ENCODE assay signal across 18 cellular contexts in the genomic region with DNA sequence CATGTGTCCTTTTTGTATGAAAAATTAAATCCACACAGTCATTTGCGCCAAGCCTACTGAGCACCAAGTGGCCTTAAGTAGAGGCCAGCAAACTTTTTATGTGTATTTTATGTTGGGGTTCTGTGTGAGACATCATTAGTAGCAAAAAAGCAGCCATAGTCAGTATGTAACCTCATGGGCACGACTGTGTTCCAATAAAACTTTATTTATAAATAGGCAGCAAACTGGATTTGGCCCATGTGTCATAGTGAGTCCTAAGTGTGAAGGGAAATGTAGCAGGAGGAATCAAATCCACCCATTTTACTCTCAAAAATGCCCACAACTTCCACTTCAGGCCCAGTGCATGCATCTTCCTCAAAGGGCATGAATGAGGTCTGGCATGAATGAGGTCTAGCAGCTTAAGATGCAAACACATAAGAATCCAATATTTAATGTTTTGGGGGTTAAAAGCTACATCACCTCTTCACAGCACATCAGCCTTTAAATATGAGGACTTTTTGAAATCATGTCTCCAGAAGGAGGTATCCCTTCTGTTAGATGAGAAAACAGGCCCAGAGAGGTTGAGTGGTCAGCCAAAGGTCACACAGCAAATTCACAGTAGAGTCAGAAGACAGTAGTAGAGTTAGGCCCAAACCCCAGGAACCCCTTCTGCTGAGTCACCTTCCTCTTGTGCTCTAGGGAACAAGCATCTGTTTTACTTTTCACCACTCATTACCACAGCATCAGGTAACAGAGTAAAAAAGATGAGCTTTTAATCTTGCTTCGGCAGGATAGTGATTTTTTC. TPM values are rescaled to one million over a fixed set of nuclear protein-coding genes. Genes with fewer than 3 reads are reported as not detected.
DNase-seq lines count a peak whose midpoint lies in the region; ATAC-seq and TF ChIP-seq lines count a peak whose summit lies in the region.
"Had no signal": no experiment of that assay in that cellular context is flagged by ENCODE, and none has a peak within 500 bp of the region (broad histone marks: within the 10 kb centered on the region; RNA-seq: fewer than 3 reads in every experiment).

No MANE protein-coding gene starts in this region.

- H3K27me3 Mint-ChIP-seq in activated naive CD8-positive, alpha-beta T cell treated with anti-CD3 and anti-CD28 coated beads, Interleukin-2, amount 10 ng/mL, durations not matched to agents 7 days and 5 days, result no peaks in the 10 kb centered on the region
- no peaks in the 10 kb centered on the region for H3K27me3 Mint-ChIP-seq in activated naive CD8-positive, alpha-beta T cell treated with anti-CD3 and anti-CD28 coated beads for 36 hours
- no peaks in the 10 kb centered on the region for H3K27me3 Mint-ChIP-seq in activated CD8-positive, alpha-beta T cell treated with anti-CD3 and anti-CD28 coated beads for 36 hours

- DNase-seq in activated naive CD8-positive, alpha-beta T cell treated with anti-CD3 and anti-CD28 coated beads, Interleukin-2, amount 10 ng/mL, durations not matched to agents 7 days and 5 days, result no peak
- no peak for DNase-seq in activated naive CD8-positive, alpha-beta T cell treated with anti-CD3 and anti-CD28 coated beads for 36 hours
- DNase-seq in activated CD8-positive, alpha-beta T cell treated with anti-CD3 and anti-CD28 coated beads for 36 hours, result peak; percentile 10
- no peak for DNase-seq in stimulated activated effector memory CD8-positive, alpha-beta T cell treated with anti-CD3 and anti-CD28 coated beads, Interleukin-12 subunit alpha, Interleukin-12 subunit beta, amount 100 ng/mL, for 72 hours (ENCODE audit: low spot score in 2 of 2)
- no peak for DNase-seq in sciatic nerve (ENCODE audit: low spot score)
- no peak for DNase-seq in SW480 (ENCODE audit: low spot score)
- DNase-seq: activated T-cell treated with anti-CD3 and anti-CD28 coated beads for 4 hours; Caco-2; effector CD4-positive, alpha-beta T cell; H9; heart right ventricle; kidney; NCI-H1092 treated with DMSO at 0.1 percent for 48 hours; NCI-H82; nephron progenitor cell; WERI-Rb-1 had no signal

- peaks cover 63% of the 10 kb centered on the region for H3K4me1 ChIP-seq in KMS-11 (ENCODE audit: low read depth, poor library complexity, severe bottlenecking)
- H3K4me1 ChIP-seq: Caco-2, heart right ventricle had no signal

- TF ChIP-seq CTCF in KMS-11 (conservative IDR thresholded peaks at IDR 0.05; ENCODE audit: low read depth, low read length), result no peak
- no peak for TF ChIP-seq CTCF in activated CD8-positive, alpha-beta T cell treated with anti-CD3 and anti-CD28 coated beads for 36 hours (IDR thresholded peaks at IDR 0.05)

- no peak overlapping the region for H3K27ac Mint-ChIP-seq in activated naive CD8-positive, alpha-beta T cell treated with anti-CD3 and anti-CD28 coated beads, Interleukin-2, amount 10 ng/mL, durations not matched to agents 7 days and 5 days
- H3K27ac Mint-ChIP-seq in activated naive CD8-positive, alpha-beta T cell treated with anti-CD3 and anti-CD28 coated beads for 36 hours, result no peak overlapping the region
- H3K27ac Mint-ChIP-seq in activated CD8-positive, alpha-beta T cell treated with anti-CD3 and anti-CD28 coated beads for 36 hours, result peak overlapping the region; percentile 69
- H3K27ac Mint-ChIP-seq in stimulated activated effector memory CD8-positive, alpha-beta T cell treated with anti-CD3 and anti-CD28 coated beads, Interleukin-12 subunit alpha, Interleukin-12 subunit beta, amount 100 ng/mL, for 72 hours, result peak overlapping the region; percentile 68

- H3K27ac ChIP-seq in KMS-11, result peak overlapping the region; percentile 33; the same call in 1 of the 2 replicates
- H3K27ac ChIP-seq: heart right ventricle, WERI-Rb-1 had no signal

- no peaks in the 10 kb centered on the region for H3K36me3 ChIP-seq in KMS-11 (ENCODE audit: insufficient read depth)
- H3K36me3 ChIP-seq: heart right ventricle had no signal

- peaks cover 19% of the 10 kb centered on the region for H3K36me3 Mint-ChIP-seq in activated naive CD8-positive, alpha-beta T cell treated with anti-CD3 and anti-CD28 coated beads, Interleukin-2, amount 10 ng/mL, durations not matched to agents 7 days and 5 days
- peaks cover 20% of the 10 kb centered on the region for H3K36me3 Mint-ChIP-seq in activated naive CD8-positive, alpha-beta T cell treated with anti-CD3 and anti-CD28 coated beads for 36 hours
- peaks cover 14% of the 10 kb centered on the region for H3K36me3 Mint-ChIP-seq in activated CD8-positive, alpha-beta T cell treated with anti-CD3 and anti-CD28 coated beads for 36 hours (ENCODE audit: low read depth)
- peaks cover 10% of the 10 kb centered on the region for H3K36me3 Mint-ChIP-seq in stimulated activated effector memory CD8-positive, alpha-beta T cell treated with anti-CD3 and anti-CD28 coated beads, Interleukin-12 subunit alpha, Interleukin-12 subunit beta, amount 100 ng/mL, for 72 hours

- CTCF ChIA-PET in activated CD8-positive, alpha-beta T cell treated with anti-CD3 and anti-CD28 coated beads for 36 hours (lab: Charles Lee), result interaction anchor here (1.0 to 1.5 kb wide), 3 partner anchors 9 to 52 kb away, joined by 3 read pairs; no protein-coding TSS in a partner anchor

- H3K4me3 Mint-ChIP-seq in activated naive CD8-positive, alpha-beta T cell treated with anti-CD3 and anti-CD28 coated beads, Interleukin-2, amount 10 ng/mL, durations not matched to agents 7 days and 5 days, result no peak overlapping the region
- H3K4me3 Mint-ChIP-seq in activated naive CD8-positive, alpha-beta T cell treated with anti-CD3 and anti-CD28 coated beads for 36 hours, result no peak overlapping the region
- no peak overlapping the region for H3K4me3 Mint-ChIP-seq in activated CD8-positive, alpha-beta T cell treated with anti-CD3 and anti-CD28 coated beads for 36 hours
- no peak overlapping the region for H3K4me3 Mint-ChIP-seq in stimulated activated effector memory CD8-positive, alpha-beta T cell treated with anti-CD3 and anti-CD28 coated beads, Interleukin-12 subunit alpha, Interleukin-12 subunit beta, amount 100 ng/mL, for 72 hours
- H3K4me3 Mint-ChIP-seq: H9, nephron progenitor cell had no signal

- peak; percentile 64 for ATAC-seq in activated naive CD8-positive, alpha-beta T cell treated with anti-CD3 and anti-CD28 coated beads, Interleukin-2, amount 10 ng/mL, durations not matched to agents 7 days and 5 days (ENCODE audit: low read depth)
- ATAC-seq in activated CD8-positive, alpha-beta T cell treated with anti-CD3 and anti-CD28 coated beads for 36 hours, result peak; percentile 62
- peak; percentile 62 for ATAC-seq in stimulated activated effector memory CD8-positive, alpha-beta T cell treated with anti-CD3 and anti-CD28 coated beads, Interleukin-12 subunit alpha, Interleukin-12 subunit beta, amount 100 ng/mL, for 72 hours
- ATAC-seq in GM21423 (IDR thresholded peaks at IDR 0.05; ENCODE audit: unreplicated experiment) (no peak), sciatic nerve (no peak)
- ATAC-seq: heart right ventricle had no signal

- intact Hi-C loops in activated CD8-positive, alpha-beta T cell treated with anti-CD3 and anti-CD28 coated beads for 36 hours (cut with micrococcal nuclease), result no loop called here
- intact Hi-C loops in sciatic nerve (cut with DNase I), result no loop called here

- peaks cover 35% of the 10 kb centered on the region for H3K4me1 Mint-ChIP-seq in activated naive CD8-positive, alpha-beta T cell treated with anti-CD3 and anti-CD28 coated beads, Interleukin-2, amount 10 ng/mL, durations not matched to agents 7 days and 5 days
- H3K4me1 Mint-ChIP-seq in activated naive CD8-positive, alpha-beta T cell treated with anti-CD3 and anti-CD28 coated beads for 36 hours, result peaks cover 24% of the 10 kb centered on the region
- H3K4me1 Mint-ChIP-seq in activated CD8-positive, alpha-beta T cell treated with anti-CD3 and anti-CD28 coated beads for 36 hours (ENCODE audit: low read depth), result peaks cover 29% of the 10 kb centered on the region
- H3K4me1 Mint-ChIP-seq in stimulated activated effector memory CD8-positive, alpha-beta T cell treated with anti-CD3 and anti-CD28 coated beads, Interleukin-12 subunit alpha, Interleukin-12 subunit beta, amount 100 ng/mL, for 72 hours, result peaks cover 52% of the 10 kb centered on the region

- H4K20me1 ChIP-seq in KMS-11 (ENCODE audit: insufficient read depth), result no peaks in the 10 kb centered on the region

- H3K27me3 ChIP-seq in KMS-11 (ENCODE audit: insufficient read depth, low read depth), result no peaks in the 10 kb centered on the region
- H3K27me3 ChIP-seq: heart right ventricle had no signal

- POLR2A ChIA-PET in activated naive CD8-positive, alpha-beta T cell treated with anti-CD3 and anti-CD28 coated beads, Interleukin-2, amount 10 ng/mL, durations not matched to agents 7 days and 5 days (lab: Charles Lee), result interaction anchor here (1.1 kb wide), 1 partner anchor 11 kb away, joined by 3 read pairs; no protein-coding TSS in a partner anchor
- POLR2A ChIA-PET in activated CD8-positive, alpha-beta T cell treated with anti-CD3 and anti-CD28 coated beads for 36 hours (lab: Charles Lee), result interaction anchor here (0.8 to 0.9 kb wide), 3 partner anchors 18 to 45 kb away, joined by 3 read pairs; no protein-coding TSS in a partner anchor

- H3K9me3 Mint-ChIP-seq in activated naive CD8-positive, alpha-beta T cell treated with anti-CD3 and anti-CD28 coated beads, Interleukin-2, amount 10 ng/mL, durations not matched to agents 7 days and 5 days, result peaks cover 3% of the 10 kb centered on the region
- H3K9me3 Mint-ChIP-seq in activated naive CD8-positive, alpha-beta T cell treated with anti-CD3 and anti-CD28 coated beads for 36 hours, result peaks cover 3% of the 10 kb centered on the region
- peaks cover 3% of the 10 kb centered on the region for H3K9me3 Mint-ChIP-seq in activated CD8-positive, alpha-beta T cell treated with anti-CD3 and anti-CD28 coated beads for 36 hours
- H3K9me3 Mint-ChIP-seq in stimulated activated effector memory CD8-positive, alpha-beta T cell treated with anti-CD3 and anti-CD28 coated beads, Interleukin-12 subunit alpha, Interleukin-12 subunit beta, amount 100 ng/mL, for 72 hours, result no peaks in the 10 kb centered on the region

- H3K4me3 ChIP-seq in KMS-11 (IDR thresholded peaks at IDR 0.05; ENCODE audit: insufficient read depth, low read depth, low read length), result no peak overlapping the region
- H3K4me3 ChIP-seq: heart right ventricle had no signal

- peak overlapping the region; percentile 30; the same call in 1 of the 2 replicates for H3K4me2 ChIP-seq in KMS-11

- no peak overlapping the region for H3K9ac ChIP-seq in KMS-11

- no peak overlapping the region for H2AFZ ChIP-seq in KMS-11 (ENCODE audit: low read depth)

- H3K79me2 ChIP-seq in KMS-11 (ENCODE audit: insufficient read depth, low read depth), result peaks cover 23% of the 10 kb centered on the region; the same call in 1 of the 2 replicates

RNA-seq across cellular contexts. Expression of a gene that starts 45.6 kb away (rescaled TPM):
- 1 to 10 TPM; 7.0 to 8.5 TPM for total RNA-seq in activated naive CD8-positive, alpha-beta T cell treated with anti-CD3 and anti-CD28 coated beads, Interleukin-2, amount 10 ng/mL, durations not matched to agents 7 days and 5 days
- total RNA-seq in activated naive CD8-positive, alpha-beta T cell treated with anti-CD3 and anti-CD28 coated beads for 36 hours, result 10 to 100 TPM; 10.8 to 12.1 TPM
- total RNA-seq in activated CD8-positive, alpha-beta T cell treated with anti-CD3 and anti-CD28 coated beads for 36 hours, result 10 to 100 TPM in 1 of 2 experiments, 1 to 10 TPM in 1; 8.0 to 10.9 TPM
- 5.9 TPM for total RNA-seq in sciatic nerve

Comparison
In these comparisons a context has a peak if more than half of its experiments do, and no peak if none do; other contexts are left out.
1. ATAC-seq: peak in activated naive CD8-positive, alpha-beta T cell treated with anti-CD3 and anti-CD28 coated beads, Interleukin-2, amount 10 ng/mL, durations not matched to agents 7 days and 5 days (single experiment), activated CD8-positive, alpha-beta T cell treated with anti-CD3 and anti-CD28 coated beads for 36 hours (single experiment) and stimulated activated effector memory CD8-positive, alpha-beta T cell treated with anti-CD3 and anti-CD28 coated beads, Interleukin-12 subunit alpha, Interleukin-12 subunit beta, amount 100 ng/mL, for 72 hours (single experiment); none in GM21423 (single experiment) and sciatic nerve (single experiment).
2. H3K27ac Mint-ChIP-seq: peak in activated CD8-positive, alpha-beta T cell treated with anti-CD3 and anti-CD28 coated beads for 36 hours (single experiment) and stimulated activated effector memory CD8-positive, alpha-beta T cell treated with anti-CD3 and anti-CD28 coated beads, Interleukin-12 subunit alpha, Interleukin-12 subunit beta, amount 100 ng/mL, for 72 hours (single experiment); none in activated naive CD8-positive, alpha-beta T cell treated with anti-CD3 and anti-CD28 coated beads, Interleukin-2, amount 10 ng/mL, durations not matched to agents 7 days and 5 days (single experiment) and activated naive CD8-positive, alpha-beta T cell treated with anti-CD3 and anti-CD28 coated beads for 36 hours (single experiment).